In genomic region chr11:129999407-129999806, GRCh38 we compare ENCODE assay signal across 1 cellular context.
A peak's percentile ranks its signal among the peaks of the same experiment; 100 is the strongest.
TF ChIP-seq lines count a peak whose summit lies in the region.

No MANE protein-coding gene starts in this region.

TF ChIP-seq in HepG2, 621 proteins besides CTCF, POLR2A, EP300 and RAD21 (continued from another document and continues in another):
- TF ChIP-seq, protein P1, sequence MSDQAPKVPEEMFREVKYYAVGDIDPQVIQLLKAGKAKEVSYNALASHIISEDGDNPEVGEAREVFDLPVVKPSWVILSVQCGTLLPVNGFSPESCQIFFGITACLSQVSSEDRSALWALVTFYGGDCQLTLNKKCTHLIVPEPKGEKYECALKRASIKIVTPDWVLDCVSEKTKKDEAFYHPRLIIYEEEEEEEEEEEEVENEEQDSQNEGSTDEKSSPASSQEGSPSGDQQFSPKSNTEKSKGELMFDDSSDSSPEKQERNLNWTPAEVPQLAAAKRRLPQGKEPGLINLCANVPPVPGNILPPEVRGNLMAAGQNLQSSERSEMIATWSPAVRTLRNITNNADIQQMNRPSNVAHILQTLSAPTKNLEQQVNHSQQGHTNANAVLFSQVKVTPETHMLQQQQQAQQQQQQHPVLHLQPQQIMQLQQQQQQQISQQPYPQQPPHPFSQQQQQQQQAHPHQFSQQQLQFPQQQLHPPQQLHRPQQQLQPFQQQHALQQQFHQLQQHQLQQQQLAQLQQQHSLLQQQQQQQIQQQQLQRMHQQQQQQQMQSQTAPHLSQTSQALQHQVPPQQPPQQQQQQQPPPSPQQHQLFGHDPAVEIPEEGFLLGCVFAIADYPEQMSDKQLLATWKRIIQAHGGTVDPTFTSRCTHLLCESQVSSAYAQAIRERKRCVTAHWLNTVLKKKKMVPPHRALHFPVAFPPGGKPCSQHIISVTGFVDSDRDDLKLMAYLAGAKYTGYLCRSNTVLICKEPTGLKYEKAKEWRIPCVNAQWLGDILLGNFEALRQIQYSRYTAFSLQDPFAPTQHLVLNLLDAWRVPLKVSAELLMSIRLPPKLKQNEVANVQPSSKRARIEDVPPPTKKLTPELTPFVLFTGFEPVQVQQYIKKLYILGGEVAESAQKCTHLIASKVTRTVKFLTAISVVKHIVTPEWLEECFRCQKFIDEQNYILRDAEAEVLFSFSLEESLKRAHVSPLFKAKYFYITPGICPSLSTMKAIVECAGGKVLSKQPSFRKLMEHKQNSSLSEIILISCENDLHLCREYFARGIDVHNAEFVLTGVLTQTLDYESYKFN (CRISPR knock-in tag; conservative IDR thresholded peaks at IDR 0.05) = peak; percentile 96
- TF ChIP-seq HDAC6 (IDR thresholded peaks at IDR 0.05; ENCODE audit: low read depth, low read length) (no peak), AHDC1 (CRISPR knock-in tag; IDR thresholded peaks at IDR 0.05; ENCODE audit: borderline replicate concordance) (peak; percentile 74; the same call in 1 of the 2 replicates), PHF8 (CRISPR knock-in tag; IDR thresholded peaks at IDR 0.05) (no peak), ZNF597 (CRISPR knock-in tag; IDR thresholded peaks at IDR 0.05) (no peak), ZBTB38 (CRISPR knock-in tag; IDR thresholded peaks at IDR 0.05) (no peak), ZFP91 (CRISPR knock-in tag; IDR thresholded peaks at IDR 0.05; ENCODE audit: borderline replicate concordance) (no peak), RFXANK (CRISPR knock-in tag; IDR thresholded peaks at IDR 0.05) (no peak), NCOA2 (CRISPR knock-in tag; IDR thresholded peaks at IDR 0.05) (peak; percentile 87), TAF1 (CRISPR knock-in tag; IDR thresholded peaks at IDR 0.05) (no peak; the same call in 1 of the 2 replicates), ZNF616 (CRISPR knock-in tag; IDR thresholded peaks at IDR 0.05; ENCODE audit: low read depth) (no peak), ZZZ3 (CRISPR knock-in tag; IDR thresholded peaks at IDR 0.05; ENCODE audit: borderline replicate concordance) (no peak), ZFP36 (IDR thresholded peaks at IDR 0.05; ENCODE audit: borderline replicate concordance, low read depth, low read length, partially characterized antibody) (no peak), SRSF4 (IDR thresholded peaks at IDR 0.05; ENCODE audit: low read depth, low read length, poor library complexity, severe bottlenecking) (no peak), HMG20A (CRISPR knock-in tag; IDR thresholded peaks at IDR 0.05; ENCODE audit: borderline replicate concordance) (peak; percentile 75; the same call in 1 of the 2 replicates), STAG1 (CRISPR knock-in tag; IDR thresholded peaks at IDR 0.05) (no peak), TRIM24 (CRISPR knock-in tag; IDR thresholded peaks at IDR 0.05) (no peak), PRDM4 (CRISPR knock-in tag; IDR thresholded peaks at IDR 0.05; ENCODE audit: borderline replicate concordance) (no peak), RFX3 (CRISPR knock-in tag; IDR thresholded peaks at IDR 0.05) (no peak), ZNF619 (CRISPR knock-in tag; IDR thresholded peaks at IDR 0.05) (no peak), ZBTB2 (CRISPR knock-in tag; IDR thresholded peaks at IDR 0.05; ENCODE audit: low read depth) (no peak), ZNF138 (CRISPR knock-in tag; IDR thresholded peaks at IDR 0.05; ENCODE audit: low read depth) (no peak), SIX1 (CRISPR knock-in tag; IDR thresholded peaks at IDR 0.05; ENCODE audit: borderline replicate concordance) (peak; percentile 87), ZNF484 (CRISPR knock-in tag; IDR thresholded peaks at IDR 0.05; ENCODE audit: borderline replicate concordance, low read depth) (no peak), ZKSCAN5 (CRISPR knock-in tag; IDR thresholded peaks at IDR 0.05) (no peak), ZSCAN31 (CRISPR knock-in tag; IDR thresholded peaks at IDR 0.05; ENCODE audit: low read depth) (peak; percentile 62; the same call in 1 of the 2 replicates), NR2F6 (IDR thresholded peaks at IDR 0.05) (peak; percentile 81), NR2F6 (CRISPR knock-in tag; IDR thresholded peaks at IDR 0.05) (peak; percentile 81), PRPF4 (IDR thresholded peaks at IDR 0.05; ENCODE audit: low read depth, low read length, poor library complexity, severe bottlenecking) (no peak), TEAD2 (CRISPR knock-in tag; IDR thresholded peaks at IDR 0.05) (no peak), ATF7-NPFF (CRISPR knock-in tag; IDR thresholded peaks at IDR 0.05; ENCODE audit: low read depth) (no peak), FOXK2 (IDR thresholded peaks at IDR 0.05) (peak; percentile 71; the same call in 1 of the 2 replicates)
- TF ChIP-seq, protein P2, sequence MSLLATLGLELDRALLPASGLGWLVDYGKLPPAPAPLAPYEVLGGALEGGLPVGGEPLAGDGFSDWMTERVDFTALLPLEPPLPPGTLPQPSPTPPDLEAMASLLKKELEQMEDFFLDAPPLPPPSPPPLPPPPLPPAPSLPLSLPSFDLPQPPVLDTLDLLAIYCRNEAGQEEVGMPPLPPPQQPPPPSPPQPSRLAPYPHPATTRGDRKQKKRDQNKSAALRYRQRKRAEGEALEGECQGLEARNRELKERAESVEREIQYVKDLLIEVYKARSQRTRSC (CRISPR knock-in tag; IDR thresholded peaks at IDR 0.05; ENCODE audit: low read depth) = no peak
- TF ChIP-seq, protein P3, sequence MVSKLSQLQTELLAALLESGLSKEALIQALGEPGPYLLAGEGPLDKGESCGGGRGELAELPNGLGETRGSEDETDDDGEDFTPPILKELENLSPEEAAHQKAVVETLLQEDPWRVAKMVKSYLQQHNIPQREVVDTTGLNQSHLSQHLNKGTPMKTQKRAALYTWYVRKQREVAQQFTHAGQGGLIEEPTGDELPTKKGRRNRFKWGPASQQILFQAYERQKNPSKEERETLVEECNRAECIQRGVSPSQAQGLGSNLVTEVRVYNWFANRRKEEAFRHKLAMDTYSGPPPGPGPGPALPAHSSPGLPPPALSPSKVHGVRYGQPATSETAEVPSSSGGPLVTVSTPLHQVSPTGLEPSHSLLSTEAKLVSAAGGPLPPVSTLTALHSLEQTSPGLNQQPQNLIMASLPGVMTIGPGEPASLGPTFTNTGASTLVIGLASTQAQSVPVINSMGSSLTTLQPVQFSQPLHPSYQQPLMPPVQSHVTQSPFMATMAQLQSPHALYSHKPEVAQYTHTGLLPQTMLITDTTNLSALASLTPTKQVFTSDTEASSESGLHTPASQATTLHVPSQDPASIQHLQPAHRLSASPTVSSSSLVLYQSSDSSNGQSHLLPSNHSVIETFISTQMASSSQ (IDR thresholded peaks at IDR 0.05; ENCODE audit: low read depth) = peak; percentile 48; the same call in 1 of the 2 replicates
- TF ChIP-seq, protein P3 (CRISPR knock-in tag; IDR thresholded peaks at IDR 0.05; ENCODE audit: borderline replicate concordance) = peak; percentile 39; the same call in 1 of the 2 replicates
